Comparison of ENCODE assay signal across 8 cellular contexts in genomic region chr11:83007909-83008580, GRCh38.
A peak's percentile ranks its signal among the peaks of the same experiment; 100 is the strongest.
DNase-seq lines count a peak whose midpoint lies in the region; ATAC-seq, FAIRE-seq and TF ChIP-seq lines count a peak whose summit lies in the region.

No MANE protein-coding gene starts in this region.

- peak overlapping the region; percentile 61 for H3K4me3 Mint-ChIP-seq in activated T-helper 2 cell treated with anti-CD3 and anti-CD28 coated beads, Interferon-gamma antibody, Interleukin-2, Interleukin-4, amounts not matched to agents 10 μg/mL and 5 μg/mL and 100 μg/mL, durations not matched to agents 14 hours and 24 hours and 36 hours (ENCODE audit: low read depth)

- FAIRE-seq in kidney (lab: Jason Lieb, UNC), result no peak

- no peak for TF ChIP-seq CTCF in kidney (IDR thresholded peaks at IDR 0.05; ENCODE audit: borderline replicate concordance, extremely low read depth, insufficient read depth)

- DNase-seq in NCI-H2107 treated with DMSO at 0.1 percent for 48 hours (lab: John Stamatoyannopoulos, UW; ENCODE audit: unreplicated experiment) (peak; percentile 11), NCI-H2107 (lab: John Stamatoyannopoulos, UW) (no peak), kidney (peak; percentile 75), superior temporal gyrus (ENCODE audit: extremely low spot score) (peak; percentile 69), H4 (ENCODE audit: low spot score) (no peak)
- no peak for DNase-seq in activated T-helper 2 cell treated with anti-CD3 and anti-CD28 coated beads, Interferon-gamma antibody, Interleukin-2, Interleukin-4, amounts not matched to agents 10 μg/mL and 5 μg/mL and 100 μg/mL, durations not matched to agents 14 hours and 24 hours and 36 hours (ENCODE audit: low spot score)
- no peak for DNase-seq in stimulated activated CD4-positive, alpha-beta T cell treated with anti-CD3 and anti-CD28 coated beads, Interleukin-12 subunit alpha, Interleukin-12 subunit beta, amount 100 ng/mL, for 4 hours

- no peaks in the 10 kb centered on the region for H3K9me3 Mint-ChIP-seq in activated T-helper 2 cell treated with anti-CD3 and anti-CD28 coated beads, Interferon-gamma antibody, Interleukin-2, Interleukin-4, amounts not matched to agents 10 μg/mL and 5 μg/mL and 100 μg/mL, durations not matched to agents 14 hours and 24 hours and 36 hours

- peaks cover 18% of the 10 kb centered on the region for H3K36me3 Mint-ChIP-seq in activated T-helper 2 cell treated with anti-CD3 and anti-CD28 coated beads, Interferon-gamma antibody, Interleukin-2, Interleukin-4, amounts not matched to agents 10 μg/mL and 5 μg/mL and 100 μg/mL, durations not matched to agents 14 hours and 24 hours and 36 hours (ENCODE audit: low read depth)

- H3K27me3 Mint-ChIP-seq in activated T-helper 2 cell treated with anti-CD3 and anti-CD28 coated beads, Interferon-gamma antibody, Interleukin-2, Interleukin-4, amounts not matched to agents 10 μg/mL and 5 μg/mL and 100 μg/mL, durations not matched to agents 14 hours and 24 hours and 36 hours (ENCODE audit: low read depth), result no peaks in the 10 kb centered on the region

- intact Hi-C loops in activated T-helper 2 cell treated with anti-CD3 and anti-CD28 coated beads, Interferon-gamma antibody, Interleukin-2, Interleukin-4, amounts not matched to agents 10 μg/mL and 5 μg/mL and 100 μg/mL, durations not matched to agents 14 hours and 24 hours and 36 hours (cut with micrococcal nuclease), result loop anchor here (1.0 to 10.0 kb wide), 4 partner anchors 63 to 1003 kb away; partner anchors contain the start of genes PCF11 and RAB30
- intact Hi-C loops in kidney (cut with DNase I), result no loop called here

- H3K4me1 Mint-ChIP-seq in activated T-helper 2 cell treated with anti-CD3 and anti-CD28 coated beads, Interferon-gamma antibody, Interleukin-2, Interleukin-4, amounts not matched to agents 10 μg/mL and 5 μg/mL and 100 μg/mL, durations not matched to agents 14 hours and 24 hours and 36 hours (ENCODE audit: low read depth), result peaks cover 47% of the 10 kb centered on the region

- H3K4me1 ChIP-seq in kidney (ENCODE audit: control insufficient read depth in 1 of 2, insufficient read depth in 1 of 2, low read depth in 1 of 2, low read length in 2 of 2), result peaks cover 4 to 16% of the 10 kb centered on the region in 2 donors

- H3K9me3 ChIP-seq in kidney (ENCODE audit: control insufficient read depth in 1 of 2, low read length in 2 of 2), result no peaks in the 10 kb centered on the region

- no peak overlapping the region for H3K4me3 ChIP-seq in kidney (ENCODE audit: low read length in 2 of 2)

- no peaks in the 10 kb centered on the region for H3K36me3 ChIP-seq in kidney (ENCODE audit: control insufficient read depth in 1 of 2, insufficient read depth in 2 of 2, low read length in 2 of 2)

- peak overlapping the region; percentile 65 for H3K27ac Mint-ChIP-seq in activated T-helper 2 cell treated with anti-CD3 and anti-CD28 coated beads, Interferon-gamma antibody, Interleukin-2, Interleukin-4, amounts not matched to agents 10 μg/mL and 5 μg/mL and 100 μg/mL, durations not matched to agents 14 hours and 24 hours and 36 hours

- H3K9ac ChIP-seq in kidney (ENCODE audit: low read length in 2 of 2), result no peak overlapping the region

- ATAC-seq in HG03571 (IDR thresholded peaks at IDR 0.05; ENCODE audit: unreplicated experiment), result peak; percentile 45

- H3K27ac ChIP-seq in kidney (ENCODE audit: low read depth in 2 of 2, low read length in 2 of 2), result no peak overlapping the region

Comparison
In these comparisons a context has a peak if more than half of its experiments do, and no peak if none do; other contexts are left out.
1. DNase-seq: peak in NCI-H2107 treated with DMSO at 0.1 percent for 48 hours (single experiment), kidney (single experiment) and superior temporal gyrus (single experiment); none in NCI-H2107 (single experiment), activated T-helper 2 cell treated with anti-CD3 and anti-CD28 coated beads, Interferon-gamma antibody, Interleukin-2, Interleukin-4, amounts not matched to agents 10 μg/mL and 5 μg/mL and 100 μg/mL, durations not matched to agents 14 hours and 24 hours and 36 hours (single experiment), H4 (single experiment) and stimulated activated CD4-positive, alpha-beta T cell treated with anti-CD3 and anti-CD28 coated beads, Interleukin-12 subunit alpha, Interleukin-12 subunit beta, amount 100 ng/mL, for 4 hours (single experiment).